ENCODE assay signal across 21 cellular contexts in genomic region chr11:92123540-92123939, GRCh38.
DNase-seq lines count a peak whose midpoint lies in the region; ATAC-seq, FAIRE-seq and TF ChIP-seq lines count a peak whose summit lies in the region.
"Had no signal": no experiment of that assay in that cellular context is flagged by ENCODE, and none has a peak within 500 bp of the region (broad histone marks: within the 10 kb centered on the region; RNA-seq: fewer than 3 reads in every experiment).

No MANE protein-coding gene starts in this region.

- H3K9me3 ChIP-seq in PC-9 (ENCODE audit: insufficient read depth, low read depth), result 0 out of 2 replicates have a peak, but pooled peaks cover 4% of the 10 kb centered on the region
- H3K9me3 ChIP-seq in endothelial cell of umbilical vein (replicated peaks; ENCODE audit: control insufficient read depth, insufficient read depth, low read length), result no peaks in the 10 kb centered on the region
- no peaks in the 10 kb centered on the region for H3K9me3 ChIP-seq in smooth muscle cell (replicated peaks; ENCODE audit: low read depth)
- H3K9me3 ChIP-seq: HAP-1 had no signal

- no peaks in the 10 kb centered on the region for H3K9me1 ChIP-seq in endothelial cell of umbilical vein (replicated peaks; ENCODE audit: control insufficient read depth, extremely low read depth, insufficient read depth, low read length)

- no peaks in the 10 kb centered on the region for H3K36me3 Mint-ChIP-seq in GM23338 (ENCODE audit: low read depth)

- no peak overlapping the region for H3K9ac ChIP-seq in endothelial cell of umbilical vein (replicated peaks; ENCODE audit: extremely low read depth, insufficient read depth, low read length)
- H3K9ac ChIP-seq in smooth muscle cell (ENCODE audit: low read depth), result no peak overlapping the region

- no TSS peak for BruUV-seq in PC-9 (replicated peaks; lab: Mats Ljungman, UMichigan)
- BruUV-seq in endothelial cell of umbilical vein (replicated peaks; lab: Mats Ljungman, UMichigan), result no TSS peak

- no peak overlapping the region for H3K27ac ChIP-seq in GM23338 (ENCODE audit: low read depth)
- peak overlapping the region; percentile 18; the same call in 1 of the 2 replicates for H3K27ac ChIP-seq in PC-9
- H3K27ac ChIP-seq in endothelial cell of umbilical vein (ENCODE audit: insufficient read depth, low read depth, low read length), result no peak overlapping the region
- H3K27ac ChIP-seq in smooth muscle cell (ENCODE audit: low read depth), result peak overlapping the region; percentile 70
- H3K27ac ChIP-seq: tibial artery had no signal

- H4K20me1 ChIP-seq in GM23338 (replicated peaks; ENCODE audit: insufficient read depth) (no peaks in the 10 kb centered on the region), PC-9 (ENCODE audit: insufficient read depth) (no peaks in the 10 kb centered on the region), endothelial cell of umbilical vein (replicated peaks; ENCODE audit: control insufficient read depth, extremely low read depth, insufficient read depth, low read length) (no peaks in the 10 kb centered on the region), smooth muscle cell (ENCODE audit: low read depth) (no peaks in the 10 kb centered on the region)

- TF ChIP-seq CTCF in GM23338 (conservative IDR thresholded peaks at IDR 0.05; ENCODE audit: low read depth in 2 of 2) (no peak), PC-9 (conservative IDR thresholded peaks at IDR 0.05) (no peak), endothelial cell of umbilical vein (IDR thresholded peaks at IDR 0.05; ENCODE audit: extremely low read depth in 1 of 2, insufficient read depth in 1 of 2, low read depth in 1 of 2, low read length in 2 of 2) (no peak), smooth muscle cell (IDR thresholded peaks at IDR 0.05; ENCODE audit: borderline replicate concordance, insufficient read depth, poor library complexity, severe bottlenecking) (no peak)

- no peak for ATAC-seq in GM23338
- ATAC-seq in HG03439 (IDR thresholded peaks at IDR 0.05; ENCODE audit: unreplicated experiment), result no peak
- no peak for ATAC-seq in GM18520 (IDR thresholded peaks at IDR 0.05; ENCODE audit: unreplicated experiment)
- no peak for ATAC-seq in GM18519 (IDR thresholded peaks at IDR 0.05; ENCODE audit: low FRiP score, unreplicated experiment)

- no peaks in the 10 kb centered on the region for H3K27me3 Mint-ChIP-seq in GM23338 (ENCODE audit: insufficient read depth, low read depth, poor library complexity)

- H3K27me3 ChIP-seq in GM23338 (ENCODE audit: insufficient read depth) (no peaks in the 10 kb centered on the region), PC-9 (ENCODE audit: insufficient read depth, low read depth) (no peaks in the 10 kb centered on the region), endothelial cell of umbilical vein (ENCODE audit: control insufficient read depth in 2 of 2, insufficient read depth in 2 of 2, low read length in 2 of 2) (no peaks in the 10 kb centered on the region), smooth muscle cell (ENCODE audit: low read depth) (no peaks in the 10 kb centered on the region)
- H3K27me3 ChIP-seq: tibial artery had no signal

- WGBS in smooth muscle cell (ENCODE audit: low lambda C conversion rate), result 4% methylated on average over 1 of the region's 1 CpG

- peaks cover 7% of the 10 kb centered on the region for H3K4me1 Mint-ChIP-seq in GM23338

- H3K79me2 ChIP-seq in GM23338 (replicated peaks; ENCODE audit: insufficient read depth), result no peaks in the 10 kb centered on the region
- no peaks in the 10 kb centered on the region for H3K79me2 ChIP-seq in PC-9 (ENCODE audit: low read depth)
- no peaks in the 10 kb centered on the region for H3K79me2 ChIP-seq in endothelial cell of umbilical vein (ENCODE audit: control insufficient read depth, insufficient read depth, low read length)
- no peaks in the 10 kb centered on the region for H3K79me2 ChIP-seq in smooth muscle cell (ENCODE audit: low read depth)

- no peak overlapping the region for H3K4me2 ChIP-seq in GM23338
- no peak overlapping the region for H3K4me2 ChIP-seq in PC-9
- no peak overlapping the region for H3K4me2 ChIP-seq in endothelial cell of umbilical vein (ENCODE audit: insufficient read depth, low read length)
- peak overlapping the region; percentile 56 for H3K4me2 ChIP-seq in smooth muscle cell

- FAIRE-seq in endothelial cell of umbilical vein (lab: Jason Lieb, UNC), result no peak
- FAIRE-seq: TTC549 had no signal

- no peak overlapping the region for H3K27ac Mint-ChIP-seq in GM23338

- peak overlapping the region; percentile 57; the same call in 1 of the 2 replicates for H2AFZ ChIP-seq in GM23338
- H2AFZ ChIP-seq in PC-9, result no peak overlapping the region
- H2AFZ ChIP-seq in endothelial cell of umbilical vein (ENCODE audit: low read depth, low read length), result no peak overlapping the region
- no peak overlapping the region for H2AFZ ChIP-seq in smooth muscle cell (ENCODE audit: low read depth)

- POLR2A ChIA-PET in PC-9 (lab: Charles Lee; ENCODE audit: unreplicated experiment), result interaction anchor here (0.6 kb wide), 1 partner anchor 206 kb away, joined by 3 read pairs; no protein-coding TSS in a partner anchor
- POLR2A ChIA-PET in endothelial cell of umbilical vein (lab: Charles Lee), result no interaction called here

- H3K36me3 ChIP-seq in GM23338 (ENCODE audit: insufficient read depth), result no peaks in the 10 kb centered on the region
- no peaks in the 10 kb centered on the region for H3K36me3 ChIP-seq in PC-9 (ENCODE audit: low read depth)
- no peaks in the 10 kb centered on the region for H3K36me3 ChIP-seq in endothelial cell of umbilical vein (ENCODE audit: control insufficient read depth in 2 of 2, extremely low read depth in 1 of 2, insufficient read depth in 2 of 2, low read length in 2 of 2)
- no peaks in the 10 kb centered on the region for H3K36me3 ChIP-seq in smooth muscle cell (ENCODE audit: low read depth)
- H3K36me3 ChIP-seq: HAP-1, tibial artery had no signal

- CTCF ChIA-PET in PC-9 (lab: Charles Lee), result no interaction called here
- CTCF ChIA-PET in endothelial cell of umbilical vein (lab: Charles Lee), result no interaction called here

- H3K4me1 ChIP-seq in GM23338 (ENCODE audit: insufficient read depth) (no peaks in the 10 kb centered on the region; the same call in 1 of the 2 replicates), PC-9 (replicated peaks; ENCODE audit: insufficient read depth) (peaks cover 18% of the 10 kb centered on the region; the same call in 1 of the 2 replicates), endothelial cell of umbilical vein (ENCODE audit: control insufficient read depth, extremely low read depth, insufficient read depth, low read length) (no peaks in the 10 kb centered on the region), smooth muscle cell (ENCODE audit: low read depth) (no peaks in the 10 kb centered on the region)
- H3K4me1 ChIP-seq: HAP-1, tibial artery had no signal

- intact Hi-C loops in PC-9 (cut with micrococcal nuclease; ENCODE audit: unreplicated experiment), result no loop called here
- intact Hi-C loops in endothelial cell of umbilical vein (cut with micrococcal nuclease), result no loop called here

- H3K9me2 ChIP-seq in GM23338 (ENCODE audit: insufficient read depth), result peaks cover 5% of the 10 kb centered on the region; the same call in 1 of the 2 replicates
- no peaks in the 10 kb centered on the region for H3K9me2 ChIP-seq in PC-9 (ENCODE audit: insufficient read depth)

- no peak for TF ChIP-seq POLR2A in endothelial cell of umbilical vein (IDR thresholded peaks at IDR 0.05; ENCODE audit: low read depth, low read length)

- dilution Hi-C loops in endothelial cell of umbilical vein (cut with MboI; ENCODE audit: extremely low pct_ligation_motif_present, low sequenced_read_pairs), result no loop called here

- H3K9me3 Mint-ChIP-seq in GM23338, result no peaks in the 10 kb centered on the region; the same call in 2 of the 3 replicates

- H3F3A ChIP-seq in GM23338 (replicated peaks; ENCODE audit: low read depth) (no peaks in the 10 kb centered on the region), PC-9 (ENCODE audit: insufficient read depth, low read depth) (no peaks in the 10 kb centered on the region), smooth muscle cell (ENCODE audit: low read depth) (peaks cover 4% of the 10 kb centered on the region)

- H3K4me3 ChIP-seq in GM23338 (no peak overlapping the region), PC-9 (no peak overlapping the region), endothelial cell of umbilical vein (replicated peaks in 1 of 3; ENCODE audit: insufficient read depth in 1 of 3, low read depth in 1 of 3, low read length in 3 of 3) (no peak overlapping the region), smooth muscle cell (no peak overlapping the region)
- H3K4me3 ChIP-seq: HAP-1, tibial artery had no signal

- DNase-seq in GM23338 (ENCODE audit: low spot score) (no peak), PC-9 (peak in 1 of 2 experiments; percentile 53), endothelial cell of umbilical vein (ENCODE audit: low read depth, low spot score) (peak; percentile 36), smooth muscle cell (lab: John Stamatoyannopoulos, UW; ENCODE audit: unreplicated experiment) (no peak), iPS-NIHi11 (ENCODE audit: low spot score) (no peak)
- DNase-seq: activated CD4-positive, alpha-beta T cell treated with anti-CD3 and anti-CD28 coated beads, Interleukin-2, amount 50 U/mL, for 1 hour; amygdala; C1 segment of cervical spinal cord; DMS 273 treated with DMSO at 0.1 percent for 48 hours; foreskin melanocyte; midbrain; NCI-H345; NK-92 treated with Interleukin-12 subunit alpha and Interleukin-12 subunit beta, amount 100 ng/mL, for 24 hours; stimulated activated CD4-positive, alpha-beta T cell treated with anti-CD3 and anti-CD28 coated beads, Interleukin-15, amount 100 ng/mL, for 24 hours; stimulated activated naive CD4-positive, alpha-beta T cell; tibial artery had no signal

- no peak overlapping the region for H3K4me3 Mint-ChIP-seq in GM23338

TF ChIP-seq in GM23338, 12 proteins besides CTCF, POLR2A, EP300 and RAD21:
- TF ChIP-seq ZNF331 (CRISPR knock-in tag; IDR thresholded peaks at IDR 0.05; ENCODE audit: low read depth) (no peak), NANOG (IDR thresholded peaks at IDR 0.05; ENCODE audit: borderline replicate concordance) (no peak), CREB1 (CRISPR knock-in tag; IDR thresholded peaks at IDR 0.05; ENCODE audit: low read depth) (no peak)

TF ChIP-seq in endothelial cell of umbilical vein, 7 proteins besides CTCF, POLR2A, EP300 and RAD21:
- TF ChIP-seq GATA2 (IDR thresholded peaks at IDR 0.05; ENCODE audit: insufficient read depth, insufficient read length, low read depth, low read length) (peak; percentile 82), EZH2 (IDR thresholded peaks at IDR 0.05; ENCODE audit: borderline replicate concordance, low read depth, low read length, severe bottlenecking) (no peak)

Comparison
In these comparisons a context has a peak if more than half of its experiments do, and no peak if none do; other contexts are left out.
1. H3K27ac ChIP-seq: peak in PC-9 (single experiment) and smooth muscle cell (single experiment); none in GM23338 (single experiment) and endothelial cell of umbilical vein (single experiment).